ENCODE assay signal across 1 cellular context in the genomic region with DNA sequence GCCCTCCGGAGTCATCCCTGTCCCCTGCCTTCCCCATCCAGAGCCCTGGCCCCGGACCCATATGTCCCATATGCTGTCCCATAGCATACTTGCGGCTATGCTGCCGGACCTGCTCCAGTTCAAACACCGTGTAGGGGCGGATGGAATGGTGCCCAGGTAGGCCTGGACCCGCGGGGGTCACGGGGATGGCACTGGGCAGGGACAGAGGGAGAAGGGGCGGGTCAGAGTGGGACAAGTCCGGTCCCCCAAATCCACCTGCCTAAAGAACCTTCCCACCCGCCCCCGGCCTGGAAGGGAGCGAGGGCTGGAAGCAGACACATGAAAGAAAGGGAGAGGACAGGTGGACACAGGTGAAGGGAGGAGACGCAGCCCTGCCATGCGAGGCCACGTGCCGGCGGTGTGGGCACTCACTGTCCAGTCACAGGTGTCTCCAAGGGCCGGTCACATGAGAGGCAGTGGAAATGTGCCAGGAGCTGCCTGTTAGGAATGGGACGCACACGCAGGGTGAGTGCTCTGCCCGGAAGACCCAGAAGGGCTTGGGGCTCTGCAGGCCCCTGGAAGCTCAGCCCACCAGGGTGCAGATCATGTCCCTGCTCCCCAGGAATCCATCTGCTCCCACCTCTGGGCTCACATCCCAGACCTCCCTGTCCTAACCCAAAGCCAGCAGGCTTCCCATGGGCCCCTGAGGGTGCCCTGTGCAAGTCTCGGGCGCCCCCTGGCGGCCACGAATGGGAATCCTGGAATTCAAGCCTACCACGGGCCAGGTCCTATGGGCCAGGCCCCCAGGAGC.
TF ChIP-seq lines count a peak whose summit lies in the region.

No MANE protein-coding gene starts in this region.

TF ChIP-seq in HepG2, 621 proteins besides CTCF, POLR2A, EP300 and RAD21 (continued from another document and continues in another):
- TF ChIP-seq ZNF639 (CRISPR knock-in tag; conservative IDR thresholded peaks at IDR 0.05): no peak
- TF ChIP-seq ZNF576 (CRISPR knock-in tag; IDR thresholded peaks at IDR 0.05): no peak
- TF ChIP-seq ZNF432 (CRISPR knock-in tag; IDR thresholded peaks at IDR 0.05; ENCODE audit: borderline replicate concordance): no peak
- no peak for TF ChIP-seq ZNF562 (CRISPR knock-in tag; IDR thresholded peaks at IDR 0.05; ENCODE audit: borderline replicate concordance)
- no peak for TF ChIP-seq HNRNPL (IDR thresholded peaks at IDR 0.05; ENCODE audit: low read depth, low read length)
- TF ChIP-seq PPARG (CRISPR knock-in tag; conservative IDR thresholded peaks at IDR 0.05): peak; percentile 57; the same call in 1 of the 2 replicates
- TF ChIP-seq MED8 (CRISPR knock-in tag; IDR thresholded peaks at IDR 0.05; ENCODE audit: insufficient replicate concordance): no peak
- no peak for TF ChIP-seq ZBTB34 (CRISPR knock-in tag; IDR thresholded peaks at IDR 0.05)
- 0 out of 2 replicates have a peak, but pooled peaks have one; percentile 41 for TF ChIP-seq GMEB1 (CRISPR knock-in tag; IDR thresholded peaks at IDR 0.05; ENCODE audit: borderline replicate concordance)
- TF ChIP-seq TAF15 (IDR thresholded peaks at IDR 0.05; ENCODE audit: low read depth, low read length, poor library complexity, severe bottlenecking): no peak
- TF ChIP-seq SP1 (IDR thresholded peaks at IDR 0.05): no peak
- 0 out of 2 replicates have a peak, but pooled peaks have one; percentile 24 for TF ChIP-seq SP1 (CRISPR knock-in tag; IDR thresholded peaks at IDR 0.05)
- TF ChIP-seq ZIK1 (CRISPR knock-in tag; IDR thresholded peaks at IDR 0.05; ENCODE audit: borderline replicate concordance, low read depth): 0 out of 2 replicates have a peak, but pooled peaks have one; percentile 37
- TF ChIP-seq SRF (IDR thresholded peaks at IDR 0.05; ENCODE audit: low read depth, low read length): no peak
- no peak for TF ChIP-seq NKX3-1 (CRISPR knock-in tag; IDR thresholded peaks at IDR 0.05)
- 0 out of 4 replicates have a peak, but pooled peaks of 1 of the 2 experiments have one; percentile 51 for TF ChIP-seq HMGXB4 (CRISPR knock-in tag; IDR thresholded peaks at IDR 0.05; ENCODE audit: borderline replicate concordance in 1 of 2, low read depth in 1 of 2)
- no peak for TF ChIP-seq HES4 (CRISPR knock-in tag; IDR thresholded peaks at IDR 0.05; ENCODE audit: borderline replicate concordance)
- no peak for TF ChIP-seq ZNF850 (CRISPR knock-in tag; conservative IDR thresholded peaks at IDR 0.05)
- TF ChIP-seq ZNF615 (CRISPR knock-in tag; IDR thresholded peaks at IDR 0.05; ENCODE audit: borderline replicate concordance): no peak
- TF ChIP-seq RNF2 (conservative IDR thresholded peaks at IDR 0.05; ENCODE audit: low read depth): no peak
- TF ChIP-seq ZFP36L2 (CRISPR knock-in tag; IDR thresholded peaks at IDR 0.05): no peak
- TF ChIP-seq ZNF772 (CRISPR knock-in tag; IDR thresholded peaks at IDR 0.05): no peak
- TF ChIP-seq ZNF598 (CRISPR knock-in tag; IDR thresholded peaks at IDR 0.05; ENCODE audit: borderline replicate concordance): no peak
- no peak for TF ChIP-seq ZNF335 (CRISPR knock-in tag; IDR thresholded peaks at IDR 0.05)
- no peak for TF ChIP-seq ZNF331 (CRISPR knock-in tag; IDR thresholded peaks at IDR 0.05)
- no peak for TF ChIP-seq ZNF34 (CRISPR knock-in tag; IDR thresholded peaks at IDR 0.05; ENCODE audit: borderline replicate concordance)
- TF ChIP-seq SRSF1 (optimal IDR thresholded peaks at IDR 0.05; ENCODE audit: low read depth, low read length): no peak
- no peak for TF ChIP-seq ELF4 (CRISPR knock-in tag; IDR thresholded peaks at IDR 0.05; ENCODE audit: borderline replicate concordance)
- no peak for TF ChIP-seq STAT5B (CRISPR knock-in tag; IDR thresholded peaks at IDR 0.05)
- TF ChIP-seq ZNF710 (CRISPR knock-in tag; IDR thresholded peaks at IDR 0.05; ENCODE audit: borderline replicate concordance): no peak
- TF ChIP-seq ZNF530 (CRISPR knock-in tag; IDR thresholded peaks at IDR 0.05; ENCODE audit: low read depth): no peak
- TF ChIP-seq ZNF318 (CRISPR knock-in tag; IDR thresholded peaks at IDR 0.05): no peak
- TF ChIP-seq DMAP1 (CRISPR knock-in tag; IDR thresholded peaks at IDR 0.05): no peak
- TF ChIP-seq ZNF138 (CRISPR knock-in tag; IDR thresholded peaks at IDR 0.05; ENCODE audit: low read depth): no peak
- no peak for TF ChIP-seq ZBTB7A (CRISPR knock-in tag; IDR thresholded peaks at IDR 0.05)
- TF ChIP-seq ATAD3A (CRISPR knock-in tag; IDR thresholded peaks at IDR 0.05): no peak
- TF ChIP-seq THRA (CRISPR knock-in tag; IDR thresholded peaks at IDR 0.05; ENCODE audit: borderline replicate concordance): peak; percentile 53; the same call in 1 of the 2 replicates
- 0 out of 2 replicates have a peak, but pooled peaks have one; percentile 23 for TF ChIP-seq SOX5 (CRISPR knock-in tag; IDR thresholded peaks at IDR 0.05; ENCODE audit: borderline replicate concordance)
- TF ChIP-seq ZNF44 (CRISPR knock-in tag; IDR thresholded peaks at IDR 0.05): no peak
